Comparison of ENCODE assay signal across 9 cellular contexts in the genomic region with DNA sequence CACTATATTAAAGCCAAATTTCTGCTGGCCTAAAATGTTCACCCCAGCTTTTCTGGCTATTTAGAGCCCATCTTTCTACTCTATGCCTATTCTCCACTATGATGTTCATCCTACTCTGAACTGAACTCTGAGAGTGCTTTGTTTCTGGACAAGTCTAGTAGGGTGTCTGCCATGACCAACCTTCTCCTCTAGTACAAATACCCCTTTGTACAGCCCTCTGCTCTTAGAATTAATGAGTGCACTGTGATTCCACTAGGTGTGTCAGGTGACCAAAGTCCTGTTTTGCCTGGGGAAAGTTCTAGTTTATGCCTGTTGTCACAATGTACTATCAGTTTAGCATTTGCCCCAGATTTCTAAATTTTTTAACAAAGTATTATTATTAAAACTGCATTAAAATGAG.
"Had no signal": no experiment of that assay in that cellular context is flagged by ENCODE, and none has a peak within 500 bp of the region (broad histone marks: within the 10 kb centered on the region; RNA-seq: fewer than 3 reads in every experiment).

No MANE protein-coding gene starts in this region.

- H3K9ac ChIP-seq: GM23248, KMS-11 had no signal

- H2AFZ ChIP-seq: GM23248 had no signal

- H3K4me3 ChIP-seq: GM23248, HAP-1 had no signal

- FAIRE-seq: H1, H54 had no signal

- H3K4me2 ChIP-seq: KMS-11 had no signal

- ATAC-seq: HCT116 had no signal

- H3K9me3 ChIP-seq: HAP-1 had no signal

- H3K4me1 ChIP-seq: HAP-1 had no signal

- H3K36me3 ChIP-seq: HAP-1 had no signal

- H3K27ac ChIP-seq: GM23248, HL-60, KMS-11 had no signal

- DNase-seq: GM23248, HFFc6, KBM-7 had no signal
